ENCODE assay signal across 1 cellular context in the genomic region with DNA sequence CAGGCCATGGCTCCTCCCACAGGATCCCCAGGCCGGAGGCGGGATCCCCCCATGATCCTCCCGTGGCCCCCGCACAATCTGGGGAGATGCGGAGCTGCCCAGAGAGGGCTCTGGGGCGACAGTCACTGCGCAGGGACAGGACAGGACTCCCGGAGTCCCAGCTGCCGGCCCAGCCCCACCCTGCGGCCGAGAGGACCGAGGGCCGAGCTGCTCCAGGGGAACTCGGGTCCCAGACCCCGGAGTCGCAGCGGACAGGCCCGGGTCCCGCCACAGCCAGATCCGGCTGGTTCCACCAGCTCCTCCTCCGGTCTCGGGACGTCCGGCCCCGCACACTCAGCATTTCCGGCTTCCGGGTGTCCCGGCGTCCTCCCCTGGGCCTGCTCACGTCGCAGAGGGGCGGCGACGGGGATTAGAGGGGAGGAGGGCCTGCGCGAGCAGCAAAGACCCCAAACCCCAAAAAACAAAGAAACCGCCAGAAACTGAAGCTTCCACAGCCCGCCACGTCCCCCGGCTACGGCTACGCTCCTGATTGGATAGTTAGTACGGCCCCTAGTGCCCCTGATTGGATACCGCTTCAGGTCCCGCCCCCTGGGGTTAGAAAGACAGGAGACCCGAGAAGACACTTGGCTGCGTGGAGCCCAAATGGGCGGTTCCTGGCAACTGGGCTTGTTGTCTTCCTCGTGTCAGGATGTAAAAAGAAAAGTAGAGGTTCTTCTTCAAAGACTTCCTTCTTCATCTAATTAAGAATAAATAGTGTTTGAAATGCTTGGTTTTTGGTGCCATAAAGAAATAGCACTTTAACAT.
TF ChIP-seq lines count a peak whose summit lies in the region.

No MANE protein-coding gene starts in this region.

TF ChIP-seq in K562, 482 proteins besides CTCF, POLR2A, EP300 and RAD21 (continued from another document and continues in another):
- no peak for TF ChIP-seq IRF2 (CRISPR knock-in tag; IDR thresholded peaks at IDR 0.05)
- peak; percentile 85 for TF ChIP-seq CCNT2 (IDR thresholded peaks at IDR 0.05; ENCODE audit: borderline replicate concordance, extremely low read depth, insufficient read length, low read depth, low read length)
- no peak for TF ChIP-seq NR1H2 (CRISPR knock-in tag; IDR thresholded peaks at IDR 0.05)
- TF ChIP-seq MTF1 (CRISPR knock-in tag; IDR thresholded peaks at IDR 0.05; ENCODE audit: borderline replicate concordance): no peak
- TF ChIP-seq, protein P1, sequence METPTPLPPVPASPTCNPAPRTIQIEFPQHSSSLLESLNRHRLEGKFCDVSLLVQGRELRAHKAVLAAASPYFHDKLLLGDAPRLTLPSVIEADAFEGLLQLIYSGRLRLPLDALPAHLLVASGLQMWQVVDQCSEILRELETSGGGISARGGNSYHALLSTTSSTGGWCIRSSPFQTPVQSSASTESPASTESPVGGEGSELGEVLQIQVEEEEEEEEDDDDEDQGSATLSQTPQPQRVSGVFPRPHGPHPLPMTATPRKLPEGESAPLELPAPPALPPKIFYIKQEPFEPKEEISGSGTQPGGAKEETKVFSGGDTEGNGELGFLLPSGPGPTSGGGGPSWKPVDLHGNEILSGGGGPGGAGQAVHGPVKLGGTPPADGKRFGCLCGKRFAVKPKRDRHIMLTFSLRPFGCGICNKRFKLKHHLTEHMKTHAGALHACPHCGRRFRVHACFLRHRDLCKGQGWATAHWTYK (CRISPR knock-in tag; IDR thresholded peaks at IDR 0.05): peak; percentile 94
- TF ChIP-seq, protein P2, sequence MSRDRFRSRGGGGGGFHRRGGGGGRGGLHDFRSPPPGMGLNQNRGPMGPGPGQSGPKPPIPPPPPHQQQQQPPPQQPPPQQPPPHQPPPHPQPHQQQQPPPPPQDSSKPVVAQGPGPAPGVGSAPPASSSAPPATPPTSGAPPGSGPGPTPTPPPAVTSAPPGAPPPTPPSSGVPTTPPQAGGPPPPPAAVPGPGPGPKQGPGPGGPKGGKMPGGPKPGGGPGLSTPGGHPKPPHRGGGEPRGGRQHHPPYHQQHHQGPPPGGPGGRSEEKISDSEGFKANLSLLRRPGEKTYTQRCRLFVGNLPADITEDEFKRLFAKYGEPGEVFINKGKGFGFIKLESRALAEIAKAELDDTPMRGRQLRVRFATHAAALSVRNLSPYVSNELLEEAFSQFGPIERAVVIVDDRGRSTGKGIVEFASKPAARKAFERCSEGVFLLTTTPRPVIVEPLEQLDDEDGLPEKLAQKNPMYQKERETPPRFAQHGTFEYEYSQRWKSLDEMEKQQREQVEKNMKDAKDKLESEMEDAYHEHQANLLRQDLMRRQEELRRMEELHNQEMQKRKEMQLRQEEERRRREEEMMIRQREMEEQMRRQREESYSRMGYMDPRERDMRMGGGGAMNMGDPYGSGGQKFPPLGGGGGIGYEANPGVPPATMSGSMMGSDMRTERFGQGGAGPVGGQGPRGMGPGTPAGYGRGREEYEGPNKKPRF (IDR thresholded peaks at IDR 0.05; ENCODE audit: low read depth, low read length): no peak
- TF ChIP-seq HMGN3 (IDR thresholded peaks at IDR 0.05; ENCODE audit: borderline replicate concordance, extremely low read depth, insufficient read length, low read depth, low read length): peak; percentile 97
- peak; percentile 79; the same call in 1 of the 2 replicates for TF ChIP-seq ZNF57 (CRISPR knock-in tag; IDR thresholded peaks at IDR 0.05)
- TF ChIP-seq SNIP1 (IDR thresholded peaks at IDR 0.05; ENCODE audit: low read depth): no peak
- TF ChIP-seq HCFC1 (IDR thresholded peaks at IDR 0.05; ENCODE audit: low read depth, low read length): peak; percentile 71
- TF ChIP-seq, protein P3, sequence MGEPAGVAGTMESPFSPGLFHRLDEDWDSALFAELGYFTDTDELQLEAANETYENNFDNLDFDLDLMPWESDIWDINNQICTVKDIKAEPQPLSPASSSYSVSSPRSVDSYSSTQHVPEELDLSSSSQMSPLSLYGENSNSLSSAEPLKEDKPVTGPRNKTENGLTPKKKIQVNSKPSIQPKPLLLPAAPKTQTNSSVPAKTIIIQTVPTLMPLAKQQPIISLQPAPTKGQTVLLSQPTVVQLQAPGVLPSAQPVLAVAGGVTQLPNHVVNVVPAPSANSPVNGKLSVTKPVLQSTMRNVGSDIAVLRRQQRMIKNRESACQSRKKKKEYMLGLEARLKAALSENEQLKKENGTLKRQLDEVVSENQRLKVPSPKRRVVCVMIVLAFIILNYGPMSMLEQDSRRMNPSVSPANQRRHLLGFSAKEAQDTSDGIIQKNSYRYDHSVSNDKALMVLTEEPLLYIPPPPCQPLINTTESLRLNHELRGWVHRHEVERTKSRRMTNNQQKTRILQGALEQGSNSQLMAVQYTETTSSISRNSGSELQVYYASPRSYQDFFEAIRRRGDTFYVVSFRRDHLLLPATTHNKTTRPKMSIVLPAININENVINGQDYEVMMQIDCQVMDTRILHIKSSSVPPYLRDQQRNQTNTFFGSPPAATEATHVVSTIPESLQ (CRISPR knock-in tag; IDR thresholded peaks at IDR 0.05): peak; percentile 85
- TF ChIP-seq PYGO2 (tag; IDR thresholded peaks at IDR 0.05): no peak
- TF ChIP-seq, protein P4, sequence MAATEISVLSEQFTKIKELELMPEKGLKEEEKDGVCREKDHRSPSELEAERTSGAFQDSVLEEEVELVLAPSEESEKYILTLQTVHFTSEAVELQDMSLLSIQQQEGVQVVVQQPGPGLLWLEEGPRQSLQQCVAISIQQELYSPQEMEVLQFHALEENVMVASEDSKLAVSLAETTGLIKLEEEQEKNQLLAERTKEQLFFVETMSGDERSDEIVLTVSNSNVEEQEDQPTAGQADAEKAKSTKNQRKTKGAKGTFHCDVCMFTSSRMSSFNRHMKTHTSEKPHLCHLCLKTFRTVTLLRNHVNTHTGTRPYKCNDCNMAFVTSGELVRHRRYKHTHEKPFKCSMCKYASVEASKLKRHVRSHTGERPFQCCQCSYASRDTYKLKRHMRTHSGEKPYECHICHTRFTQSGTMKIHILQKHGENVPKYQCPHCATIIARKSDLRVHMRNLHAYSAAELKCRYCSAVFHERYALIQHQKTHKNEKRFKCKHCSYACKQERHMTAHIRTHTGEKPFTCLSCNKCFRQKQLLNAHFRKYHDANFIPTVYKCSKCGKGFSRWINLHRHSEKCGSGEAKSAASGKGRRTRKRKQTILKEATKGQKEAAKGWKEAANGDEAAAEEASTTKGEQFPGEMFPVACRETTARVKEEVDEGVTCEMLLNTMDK (IDR thresholded peaks at IDR 0.05; ENCODE audit: borderline replicate concordance, insufficient read depth, low read depth, low read length, poor library complexity, severe bottlenecking): no peak
- no peak for TF ChIP-seq RBM15 (IDR thresholded peaks at IDR 0.05; ENCODE audit: insufficient read depth, low read length)
- TF ChIP-seq, protein P5, sequence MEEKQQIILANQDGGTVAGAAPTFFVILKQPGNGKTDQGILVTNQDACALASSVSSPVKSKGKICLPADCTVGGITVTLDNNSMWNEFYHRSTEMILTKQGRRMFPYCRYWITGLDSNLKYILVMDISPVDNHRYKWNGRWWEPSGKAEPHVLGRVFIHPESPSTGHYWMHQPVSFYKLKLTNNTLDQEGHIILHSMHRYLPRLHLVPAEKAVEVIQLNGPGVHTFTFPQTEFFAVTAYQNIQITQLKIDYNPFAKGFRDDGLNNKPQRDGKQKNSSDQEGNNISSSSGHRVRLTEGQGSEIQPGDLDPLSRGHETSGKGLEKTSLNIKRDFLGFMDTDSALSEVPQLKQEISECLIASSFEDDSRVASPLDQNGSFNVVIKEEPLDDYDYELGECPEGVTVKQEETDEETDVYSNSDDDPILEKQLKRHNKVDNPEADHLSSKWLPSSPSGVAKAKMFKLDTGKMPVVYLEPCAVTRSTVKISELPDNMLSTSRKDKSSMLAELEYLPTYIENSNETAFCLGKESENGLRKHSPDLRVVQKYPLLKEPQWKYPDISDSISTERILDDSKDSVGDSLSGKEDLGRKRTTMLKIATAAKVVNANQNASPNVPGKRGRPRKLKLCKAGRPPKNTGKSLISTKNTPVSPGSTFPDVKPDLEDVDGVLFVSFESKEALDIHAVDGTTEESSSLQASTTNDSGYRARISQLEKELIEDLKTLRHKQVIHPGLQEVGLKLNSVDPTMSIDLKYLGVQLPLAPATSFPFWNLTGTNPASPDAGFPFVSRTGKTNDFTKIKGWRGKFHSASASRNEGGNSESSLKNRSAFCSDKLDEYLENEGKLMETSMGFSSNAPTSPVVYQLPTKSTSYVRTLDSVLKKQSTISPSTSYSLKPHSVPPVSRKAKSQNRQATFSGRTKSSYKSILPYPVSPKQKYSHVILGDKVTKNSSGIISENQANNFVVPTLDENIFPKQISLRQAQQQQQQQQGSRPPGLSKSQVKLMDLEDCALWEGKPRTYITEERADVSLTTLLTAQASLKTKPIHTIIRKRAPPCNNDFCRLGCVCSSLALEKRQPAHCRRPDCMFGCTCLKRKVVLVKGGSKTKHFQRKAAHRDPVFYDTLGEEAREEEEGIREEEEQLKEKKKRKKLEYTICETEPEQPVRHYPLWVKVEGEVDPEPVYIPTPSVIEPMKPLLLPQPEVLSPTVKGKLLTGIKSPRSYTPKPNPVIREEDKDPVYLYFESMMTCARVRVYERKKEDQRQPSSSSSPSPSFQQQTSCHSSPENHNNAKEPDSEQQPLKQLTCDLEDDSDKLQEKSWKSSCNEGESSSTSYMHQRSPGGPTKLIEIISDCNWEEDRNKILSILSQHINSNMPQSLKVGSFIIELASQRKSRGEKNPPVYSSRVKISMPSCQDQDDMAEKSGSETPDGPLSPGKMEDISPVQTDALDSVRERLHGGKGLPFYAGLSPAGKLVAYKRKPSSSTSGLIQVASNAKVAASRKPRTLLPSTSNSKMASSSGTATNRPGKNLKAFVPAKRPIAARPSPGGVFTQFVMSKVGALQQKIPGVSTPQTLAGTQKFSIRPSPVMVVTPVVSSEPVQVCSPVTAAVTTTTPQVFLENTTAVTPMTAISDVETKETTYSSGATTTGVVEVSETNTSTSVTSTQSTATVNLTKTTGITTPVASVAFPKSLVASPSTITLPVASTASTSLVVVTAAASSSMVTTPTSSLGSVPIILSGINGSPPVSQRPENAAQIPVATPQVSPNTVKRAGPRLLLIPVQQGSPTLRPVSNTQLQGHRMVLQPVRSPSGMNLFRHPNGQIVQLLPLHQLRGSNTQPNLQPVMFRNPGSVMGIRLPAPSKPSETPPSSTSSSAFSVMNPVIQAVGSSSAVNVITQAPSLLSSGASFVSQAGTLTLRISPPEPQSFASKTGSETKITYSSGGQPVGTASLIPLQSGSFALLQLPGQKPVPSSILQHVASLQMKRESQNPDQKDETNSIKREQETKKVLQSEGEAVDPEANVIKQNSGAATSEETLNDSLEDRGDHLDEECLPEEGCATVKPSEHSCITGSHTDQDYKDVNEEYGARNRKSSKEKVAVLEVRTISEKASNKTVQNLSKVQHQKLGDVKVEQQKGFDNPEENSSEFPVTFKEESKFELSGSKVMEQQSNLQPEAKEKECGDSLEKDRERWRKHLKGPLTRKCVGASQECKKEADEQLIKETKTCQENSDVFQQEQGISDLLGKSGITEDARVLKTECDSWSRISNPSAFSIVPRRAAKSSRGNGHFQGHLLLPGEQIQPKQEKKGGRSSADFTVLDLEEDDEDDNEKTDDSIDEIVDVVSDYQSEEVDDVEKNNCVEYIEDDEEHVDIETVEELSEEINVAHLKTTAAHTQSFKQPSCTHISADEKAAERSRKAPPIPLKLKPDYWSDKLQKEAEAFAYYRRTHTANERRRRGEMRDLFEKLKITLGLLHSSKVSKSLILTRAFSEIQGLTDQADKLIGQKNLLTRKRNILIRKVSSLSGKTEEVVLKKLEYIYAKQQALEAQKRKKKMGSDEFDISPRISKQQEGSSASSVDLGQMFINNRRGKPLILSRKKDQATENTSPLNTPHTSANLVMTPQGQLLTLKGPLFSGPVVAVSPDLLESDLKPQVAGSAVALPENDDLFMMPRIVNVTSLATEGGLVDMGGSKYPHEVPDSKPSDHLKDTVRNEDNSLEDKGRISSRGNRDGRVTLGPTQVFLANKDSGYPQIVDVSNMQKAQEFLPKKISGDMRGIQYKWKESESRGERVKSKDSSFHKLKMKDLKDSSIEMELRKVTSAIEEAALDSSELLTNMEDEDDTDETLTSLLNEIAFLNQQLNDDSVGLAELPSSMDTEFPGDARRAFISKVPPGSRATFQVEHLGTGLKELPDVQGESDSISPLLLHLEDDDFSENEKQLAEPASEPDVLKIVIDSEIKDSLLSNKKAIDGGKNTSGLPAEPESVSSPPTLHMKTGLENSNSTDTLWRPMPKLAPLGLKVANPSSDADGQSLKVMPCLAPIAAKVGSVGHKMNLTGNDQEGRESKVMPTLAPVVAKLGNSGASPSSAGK (IDR thresholded peaks at IDR 0.05): no peak; the same call in 1 of the 2 replicates
- no peak for TF ChIP-seq NUFIP1 (IDR thresholded peaks at IDR 0.05; ENCODE audit: partially characterized antibody)
- TF ChIP-seq HDAC2 (IDR thresholded peaks at IDR 0.05): 0 out of 2 replicates have a peak, but pooled peaks have one; percentile 74
- TF ChIP-seq, protein P6, sequence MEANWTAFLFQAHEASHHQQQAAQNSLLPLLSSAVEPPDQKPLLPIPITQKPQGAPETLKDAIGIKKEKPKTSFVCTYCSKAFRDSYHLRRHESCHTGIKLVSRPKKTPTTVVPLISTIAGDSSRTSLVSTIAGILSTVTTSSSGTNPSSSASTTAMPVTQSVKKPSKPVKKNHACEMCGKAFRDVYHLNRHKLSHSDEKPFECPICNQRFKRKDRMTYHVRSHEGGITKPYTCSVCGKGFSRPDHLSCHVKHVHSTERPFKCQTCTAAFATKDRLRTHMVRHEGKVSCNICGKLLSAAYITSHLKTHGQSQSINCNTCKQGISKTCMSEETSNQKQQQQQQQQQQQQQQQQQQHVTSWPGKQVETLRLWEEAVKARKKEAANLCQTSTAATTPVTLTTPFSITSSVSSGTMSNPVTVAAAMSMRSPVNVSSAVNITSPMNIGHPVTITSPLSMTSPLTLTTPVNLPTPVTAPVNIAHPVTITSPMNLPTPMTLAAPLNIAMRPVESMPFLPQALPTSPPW (CRISPR knock-in tag; IDR thresholded peaks at IDR 0.05): peak; percentile 64
- TF ChIP-seq SIN3B (IDR thresholded peaks at IDR 0.05; ENCODE audit: low read depth): 0 out of 2 replicates have a peak, but pooled peaks have one; percentile 33
- TF ChIP-seq ZEB2 (IDR thresholded peaks at IDR 0.05): peak; percentile 61
- peak; percentile 70 for TF ChIP-seq PHF20 (IDR thresholded peaks at IDR 0.05; ENCODE audit: partially characterized antibody)
- peak; percentile 28; the same call in 1 of the 2 replicates for TF ChIP-seq KLF13 (tag; IDR thresholded peaks at IDR 0.05; ENCODE audit: borderline replicate concordance, low read depth)
- peak; percentile 56 for TF ChIP-seq GATAD2B (IDR thresholded peaks at IDR 0.05; ENCODE audit: borderline replicate concordance)
- TF ChIP-seq ZNF696 (CRISPR knock-in tag; conservative IDR thresholded peaks at IDR 0.05): no peak; the same call in 1 of the 2 replicates
- TF ChIP-seq, protein P7, sequence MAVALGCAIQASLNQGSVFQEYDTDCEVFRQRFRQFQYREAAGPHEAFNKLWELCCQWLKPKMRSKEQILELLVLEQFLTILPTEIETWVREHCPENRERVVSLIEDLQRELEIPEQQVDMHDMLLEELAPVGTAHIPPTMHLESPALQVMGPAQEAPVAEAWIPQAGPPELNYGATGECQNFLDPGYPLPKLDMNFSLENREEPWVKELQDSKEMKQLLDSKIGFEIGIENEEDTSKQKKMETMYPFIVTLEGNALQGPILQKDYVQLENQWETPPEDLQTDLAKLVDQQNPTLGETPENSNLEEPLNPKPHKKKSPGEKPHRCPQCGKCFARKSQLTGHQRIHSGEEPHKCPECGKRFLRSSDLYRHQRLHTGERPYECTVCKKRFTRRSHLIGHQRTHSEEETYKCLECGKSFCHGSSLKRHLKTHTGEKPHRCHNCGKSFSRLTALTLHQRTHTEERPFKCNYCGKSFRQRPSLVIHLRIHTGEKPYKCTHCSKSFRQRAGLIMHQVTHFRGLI (CRISPR knock-in tag; IDR thresholded peaks at IDR 0.05): 0 out of 2 replicates have a peak, but pooled peaks have one; percentile 38
- no peak for TF ChIP-seq XRCC3 (IDR thresholded peaks at IDR 0.05)
- TF ChIP-seq HOXB6 (CRISPR knock-in tag; IDR thresholded peaks at IDR 0.05; ENCODE audit: borderline replicate concordance): no peak
- peak; percentile 14; the same call in 1 of the 2 replicates for TF ChIP-seq TARDBP (IDR thresholded peaks at IDR 0.05)
- TF ChIP-seq CHCHD3 (CRISPR knock-in tag; IDR thresholded peaks at IDR 0.05): 0 out of 2 replicates have a peak, but pooled peaks have one; percentile 10
- no peak for TF ChIP-seq MEF2D (tag; conservative IDR thresholded peaks at IDR 0.05; ENCODE audit: low read depth)
- no peak for TF ChIP-seq THRAP3 (IDR thresholded peaks at IDR 0.05; ENCODE audit: borderline replicate concordance)
